10 cellular contexts compared by ENCODE assay signal in genomic region chr10:46523881-46524470, GRCh38. TPM values are rescaled to one million over a fixed set of nuclear protein-coding genes. Genes with fewer than 3 reads are reported as not detected.
DNase-seq lines count a peak whose midpoint lies in the region; ATAC-seq and TF ChIP-seq lines count a peak whose summit lies in the region.
"Had no signal": no experiment of that assay in that cellular context is flagged by ENCODE, and none has a peak within 500 bp of the region (broad histone marks: within the 10 kb centered on the region; RNA-seq: fewer than 3 reads in every experiment).

No MANE protein-coding gene starts in this region.

- H3K27me3 ChIP-seq in PC-3 (ENCODE audit: low read length) (no peaks in the 10 kb centered on the region), esophagus squamous epithelium (no peaks in the 10 kb centered on the region), sigmoid colon (no peaks in the 10 kb centered on the region), prostate gland (replicated peaks; ENCODE audit: insufficient read depth) (no peaks in the 10 kb centered on the region)

- H3K4me1 ChIP-seq in PC-3 (ENCODE audit: insufficient read depth, low read length), result peaks cover 52% of the 10 kb centered on the region
- peaks cover 17 to 51% (median 17%) of the 10 kb centered on the region in 3 donors for H3K4me1 ChIP-seq in esophagus squamous epithelium
- H3K4me1 ChIP-seq in sigmoid colon, result peaks cover 0 to 27% (median 16%) of the 10 kb centered on the region in 4 donors
- peaks cover 4% of the 10 kb centered on the region for H3K4me1 ChIP-seq in prostate gland (replicated peaks)

- H3K36me3 ChIP-seq in PC-3 (ENCODE audit: low read depth, low read length) (no peaks in the 10 kb centered on the region), esophagus squamous epithelium (no peaks in the 10 kb centered on the region), sigmoid colon (no peaks in the 10 kb centered on the region), prostate gland (no peaks in the 10 kb centered on the region)

- no peaks in the 10 kb centered on the region for H3K9me2 ChIP-seq in PC-3 (replicated peaks; ENCODE audit: low read length)

- TF ChIP-seq CTCF in PC-3 (conservative IDR thresholded peaks at IDR 0.05; ENCODE audit: low read depth, low read length) (no peak), esophagus squamous epithelium (IDR thresholded peaks at IDR 0.05) (no peak), sigmoid colon (IDR thresholded peaks at IDR 0.05) (no peak), prostate gland (IDR thresholded peaks at IDR 0.05) (no peak)

- 34 to 36% methylated on average over 10 of the region's 10 CpGs for WGBS in esophagus squamous epithelium, 2 donors
- WGBS in sigmoid colon, 2 donors, result 23 to 69% methylated on average over 10 of the region's 10 CpGs
- WGBS in prostate gland, result 34% methylated on average over 10 of the region's 10 CpGs

- intact Hi-C loops in PC-3 (cut with micrococcal nuclease), result no loop called here
- intact Hi-C loops in esophagus squamous epithelium (cut with DNase I), result no loop called here
- intact Hi-C loops in sigmoid colon (cut with DNase I), result no loop called here
- intact Hi-C loops in prostate gland (cut with DNase I), result no loop called here

- H3K27ac ChIP-seq in PC-3 (ENCODE audit: low read length) (peak overlapping the region; percentile 97), esophagus squamous epithelium (peak overlapping the region; percentile 46 to 84 (median 74)), sigmoid colon (peak overlapping the region in 1 of 4 donors; percentile 26), prostate gland (no peak overlapping the region)

- no peaks in the 10 kb centered on the region for H3K79me2 ChIP-seq in PC-3 (ENCODE audit: low read length)

- no peaks in the 10 kb centered on the region for H4K20me1 ChIP-seq in PC-3 (ENCODE audit: low read length)

- no peak for TF ChIP-seq EP300 in sigmoid colon (IDR thresholded peaks at IDR 0.05)

- DNase-seq in NCI-H1105 treated with DMSO at 0.1 percent for 48 hours (lab: John Stamatoyannopoulos, UW) (peak; percentile 33), NCI-H1105 (lab: John Stamatoyannopoulos, UW) (no peak), PC-3 (peak; percentile 99), esophagus squamous epithelium (lab: John Stamatoyannopoulos, UW) (no peak), sigmoid colon (peak; percentile 66), AML-193 (lab: John Stamatoyannopoulos, UW) (no peak), prostate gland (ENCODE audit: low spot score) (no peak)
- DNase-seq: NCI-H1417 treated with DMSO at 0.1 percent for 48 hours had no signal

- peaks cover 14% of the 10 kb centered on the region for H3F3A ChIP-seq in PC-3 (ENCODE audit: low read length, unreplicated experiment)

- CTCF ChIA-PET in PC-3 (lab: Charles Lee), result no interaction called here

- peak overlapping the region; percentile 80 for H3K4me2 ChIP-seq in PC-3 (ENCODE audit: low read length)

- POLR2A ChIA-PET in PC-3 (lab: Charles Lee; ENCODE audit: unreplicated experiment), result no interaction called here

- BruUV-seq in PC-3 (replicated peaks; lab: Mats Ljungman, UMichigan), result no TSS peak

- H3K9ac ChIP-seq in PC-3 (ENCODE audit: low read length), result peak overlapping the region; percentile 75

- H3K4me3 ChIP-seq in PC-3 (ENCODE audit: low read length) (peak overlapping the region; percentile 49), esophagus squamous epithelium (peak overlapping the region in 1 of 4 donors; percentile 4), sigmoid colon (no peak overlapping the region), prostate gland (no peak overlapping the region)

- H3K9me3 ChIP-seq in PC-3 (ENCODE audit: low read length), result no peaks in the 10 kb centered on the region
- H3K9me3 ChIP-seq in esophagus squamous epithelium, result no peaks in the 10 kb centered on the region
- no peaks in the 10 kb centered on the region for H3K9me3 ChIP-seq in sigmoid colon
- H3K9me3 ChIP-seq in prostate gland, result no peaks in the 10 kb centered on the region

- H2AFZ ChIP-seq in PC-3 (ENCODE audit: low read length), result peak overlapping the region; percentile 71

- TF ChIP-seq POLR2A in esophagus squamous epithelium (IDR thresholded peaks at IDR 0.05) (no peak), sigmoid colon (IDR thresholded peaks at IDR 0.05) (no peak), prostate gland (IDR thresholded peaks at IDR 0.05) (no peak)

- ATAC-seq in PC-3, result peak; percentile 65
- no peak for ATAC-seq in GM19328 (IDR thresholded peaks at IDR 0.05; ENCODE audit: unreplicated experiment)

RNA-seq across cellular contexts. Expression of gene GPRIN2, which starts 32.5 kb away (rescaled TPM):
- total RNA-seq in PC-3 (2014; rRNA removed) (3.1 and 5.8 TPM in 2 replicates), esophagus squamous epithelium (1 to 10 TPM; 7.6 to 8.3 (median 8.1) TPM), sigmoid colon (1 to 10 TPM in 1 of 4 donors, under 1 TPM in 2, not detected in 1; 0.16 to 1.4 (median 0.27) TPM), prostate gland (10 to 100 TPM in 1 of 2 donors, 1 to 10 TPM in 1; 4.3 to 16.9 TPM)
- 10 to 100 TPM; 21.7 to 30.0 (median 21.8) TPM for polyA plus RNA-seq in sigmoid colon
- total RNA-seq: A673 had no signal

RNA-seq across cellular contexts. Expression of gene SYT15, which starts 55.0 kb away (rescaled TPM):
- not detected in 2 replicates for total RNA-seq in PC-3 (2014; rRNA removed)
- 1 to 10 TPM in 2 of 4 donors, under 1 TPM in 2; 0.31 to 2.7 (median 1.0) TPM for total RNA-seq in esophagus squamous epithelium
- total RNA-seq in sigmoid colon, result 1 to 10 TPM in 2 of 4 donors, under 1 TPM in 2; 0.81 to 1.4 (median 1.0) TPM
- polyA plus RNA-seq in sigmoid colon, result 1 to 10 TPM; 1.2 to 1.7 (median 1.2) TPM
- 1 to 10 TPM; 1.6 to 7.0 TPM for total RNA-seq in prostate gland

RNA-seq across cellular contexts. Expression of gene NPY4R, which starts 58.2 kb away (rescaled TPM):
- total RNA-seq in PC-3 (2014; rRNA removed), result not detected in 2 replicates
- not detected for total RNA-seq in esophagus squamous epithelium
- total RNA-seq in sigmoid colon, result 1 to 10 TPM; 1.5 to 6.6 (median 4.1) TPM
- polyA plus RNA-seq in sigmoid colon, result 1 to 10 TPM in 2 of 3 donors, under 1 TPM in 1; 0.46 to 3.1 (median 2.4) TPM
- 1 to 10 TPM; 3.1 to 6.6 TPM for total RNA-seq in prostate gland
- total RNA-seq: A673 had no signal

Comparison
In these comparisons a context has a peak if more than half of its experiments do, and no peak if none do; other contexts are left out.
1. DNase-seq: peak in NCI-H1105 treated with DMSO at 0.1 percent for 48 hours (single experiment), PC-3 (single experiment) and sigmoid colon (single experiment); none in NCI-H1105 (single experiment), esophagus squamous epithelium (single experiment), AML-193 (0 of 2) and prostate gland (single experiment).
2. H3K27ac ChIP-seq: peak in PC-3 (single experiment) and esophagus squamous epithelium (4 of 4); none in prostate gland (0 of 2).